ENCODE assay signal across 18 cellular contexts in the genomic region with DNA sequence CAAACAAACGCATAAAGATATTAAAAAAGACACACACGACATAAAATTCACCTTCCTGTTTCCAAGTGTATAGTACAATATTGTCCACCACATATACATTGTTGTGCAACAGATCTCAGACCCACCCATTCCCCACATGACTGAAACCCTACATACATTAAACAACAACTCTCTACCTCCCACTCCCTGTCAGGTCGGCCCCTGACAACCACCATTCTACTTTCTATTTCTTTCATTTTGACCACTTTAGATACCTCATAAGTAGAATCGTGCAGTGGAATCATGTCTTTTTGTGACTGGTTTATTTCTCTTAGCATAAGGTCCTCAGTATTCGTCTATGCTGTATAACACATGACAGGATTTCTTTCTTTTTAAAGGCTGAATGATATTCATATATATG.
DNase-seq lines count a peak whose midpoint lies in the region; ATAC-seq lines count a peak whose summit lies in the region.
"Had no signal": no experiment of that assay in that cellular context is flagged by ENCODE, and none has a peak within 500 bp of the region (broad histone marks: within the 10 kb centered on the region; RNA-seq: fewer than 3 reads in every experiment).

No MANE protein-coding gene starts in this region.

- intact Hi-C loops in activated CD4-positive, alpha-beta T cell treated with anti-CD3 and anti-CD28 coated beads for 36 hours (cut with DNase I, micrococcal nuclease) = no loop called here

- no peak overlapping the region for H3K4me3 ChIP-seq in Jurkat, Clone E6-1 (ENCODE audit: low read length)
- H3K4me3 ChIP-seq: A549 had no signal

- no peak overlapping the region for H3K4me3 Mint-ChIP-seq in activated CD4-positive, alpha-beta T cell treated with anti-CD3 and anti-CD28 coated beads for 36 hours
- no peak overlapping the region for H3K4me3 Mint-ChIP-seq in activated T-helper 17 cell treated with anti-CD3 and anti-CD28 coated beads, Interleukin-2, amount 50 U/mL, for 72 hours
- H3K4me3 Mint-ChIP-seq in stimulated activated effector memory CD8-positive, alpha-beta T cell treated with anti-CD3 and anti-CD28 coated beads, Interleukin-12 subunit alpha, Interleukin-12 subunit beta, amount 100 ng/mL, for 72 hours = no peak overlapping the region
- H3K4me3 Mint-ChIP-seq: CD4-positive, alpha-beta T cell; H9 had no signal

- peak; percentile 26 for ATAC-seq in activated CD4-positive, alpha-beta T cell treated with anti-CD3 and anti-CD28 coated beads for 36 hours
- peak; percentile 14 for ATAC-seq in activated T-helper 17 cell treated with anti-CD3 and anti-CD28 coated beads, Interleukin-2, amount 50 U/mL, for 72 hours (replicated peaks)
- peak; percentile 64 for ATAC-seq in stimulated activated effector memory CD8-positive, alpha-beta T cell treated with anti-CD3 and anti-CD28 coated beads, Interleukin-12 subunit alpha, Interleukin-12 subunit beta, amount 100 ng/mL, for 72 hours
- ATAC-seq: A549 had no signal

- CTCF ChIA-PET in activated CD4-positive, alpha-beta T cell treated with anti-CD3 and anti-CD28 coated beads for 36 hours (lab: Charles Lee) = interaction anchor here (1.0 kb wide), 1 partner anchor 9 kb away, joined by 3 read pairs; no protein-coding TSS in a partner anchor

- H3K9me3 Mint-ChIP-seq in activated CD4-positive, alpha-beta T cell treated with anti-CD3 and anti-CD28 coated beads for 36 hours (ENCODE audit: low read depth) = no peaks in the 10 kb centered on the region
- H3K9me3 Mint-ChIP-seq in activated T-helper 17 cell treated with anti-CD3 and anti-CD28 coated beads, Interleukin-2, amount 50 U/mL, for 72 hours = peaks cover 11% of the 10 kb centered on the region
- H3K9me3 Mint-ChIP-seq in stimulated activated effector memory CD8-positive, alpha-beta T cell treated with anti-CD3 and anti-CD28 coated beads, Interleukin-12 subunit alpha, Interleukin-12 subunit beta, amount 100 ng/mL, for 72 hours = no peaks in the 10 kb centered on the region
- H3K9me3 Mint-ChIP-seq: CD4-positive, alpha-beta T cell; H9 had no signal

- H3K27ac ChIP-seq in substantia nigra (ENCODE audit: low read depth, low read length, poor library complexity, severe bottlenecking) = no peak overlapping the region
- H3K27ac ChIP-seq: 22Rv1, A549, C4-2B had no signal

- no peaks in the 10 kb centered on the region for H3K27me3 Mint-ChIP-seq in activated CD4-positive, alpha-beta T cell treated with anti-CD3 and anti-CD28 coated beads for 36 hours
- H3K27me3 Mint-ChIP-seq in activated T-helper 17 cell treated with anti-CD3 and anti-CD28 coated beads, Interleukin-2, amount 50 U/mL, for 72 hours = no peaks in the 10 kb centered on the region
- H3K27me3 Mint-ChIP-seq: CD4-positive, alpha-beta T cell had no signal

- no peak for DNase-seq in activated CD4-positive, alpha-beta T cell treated with anti-CD3 and anti-CD28 coated beads for 36 hours
- DNase-seq in activated CD4-positive, alpha-beta T cell treated with anti-CD3 and anti-CD28 coated beads, Interleukin-2, amount 50 U/mL, for 48 hours = no peak
- DNase-seq in Jurkat, Clone E6-1 (ENCODE audit: low read depth, low spot score) = peak; percentile 7
- DNase-seq in stimulated activated effector memory CD8-positive, alpha-beta T cell treated with anti-CD3 and anti-CD28 coated beads, Interleukin-12 subunit alpha, Interleukin-12 subunit beta, amount 100 ng/mL, for 72 hours (ENCODE audit: low spot score in 2 of 2) = no peak
- DNase-seq in substantia nigra (lab: John Stamatoyannopoulos, UW) = no peak
- DNase-seq in activated CD4-positive, CD25-positive, alpha-beta regulatory T cell treated with anti-CD3 and anti-CD28 coated beads, Interleukin-2, amount 50 U/mL, for 72 hours = no peak
- DNase-seq: AML-193; Caco-2; CD4-positive, alpha-beta T cell; DMS153; DMS79; GF-D8; H9; IMR-90 had no signal

- POLR2A ChIA-PET in activated CD4-positive, alpha-beta T cell treated with anti-CD3 and anti-CD28 coated beads for 36 hours (lab: Charles Lee) = no interaction called here

- H3K36me3 Mint-ChIP-seq in activated CD4-positive, alpha-beta T cell treated with anti-CD3 and anti-CD28 coated beads for 36 hours (ENCODE audit: low read depth) = no peaks in the 10 kb centered on the region
- H3K36me3 Mint-ChIP-seq in activated T-helper 17 cell treated with anti-CD3 and anti-CD28 coated beads, Interleukin-2, amount 50 U/mL, for 72 hours (ENCODE audit: low read depth) = no peaks in the 10 kb centered on the region
- H3K36me3 Mint-ChIP-seq in stimulated activated effector memory CD8-positive, alpha-beta T cell treated with anti-CD3 and anti-CD28 coated beads, Interleukin-12 subunit alpha, Interleukin-12 subunit beta, amount 100 ng/mL, for 72 hours = no peaks in the 10 kb centered on the region

- peaks cover 7% of the 10 kb centered on the region for H3K4me1 Mint-ChIP-seq in activated CD4-positive, alpha-beta T cell treated with anti-CD3 and anti-CD28 coated beads for 36 hours
- peaks cover 11% of the 10 kb centered on the region for H3K4me1 Mint-ChIP-seq in activated T-helper 17 cell treated with anti-CD3 and anti-CD28 coated beads, Interleukin-2, amount 50 U/mL, for 72 hours
- peaks cover 26% of the 10 kb centered on the region for H3K4me1 Mint-ChIP-seq in stimulated activated effector memory CD8-positive, alpha-beta T cell treated with anti-CD3 and anti-CD28 coated beads, Interleukin-12 subunit alpha, Interleukin-12 subunit beta, amount 100 ng/mL, for 72 hours

- H3K27ac Mint-ChIP-seq in activated CD4-positive, alpha-beta T cell treated with anti-CD3 and anti-CD28 coated beads for 36 hours = no peak overlapping the region
- H3K27ac Mint-ChIP-seq in activated T-helper 17 cell treated with anti-CD3 and anti-CD28 coated beads, Interleukin-2, amount 50 U/mL, for 72 hours = no peak overlapping the region
- no peak overlapping the region for H3K27ac Mint-ChIP-seq in stimulated activated effector memory CD8-positive, alpha-beta T cell treated with anti-CD3 and anti-CD28 coated beads, Interleukin-12 subunit alpha, Interleukin-12 subunit beta, amount 100 ng/mL, for 72 hours
- H3K27ac Mint-ChIP-seq: CD4-positive, alpha-beta T cell; H9 had no signal

Comparison
In these comparisons a context has a peak if more than half of its experiments do, and no peak if none do; other contexts are left out.
1. ATAC-seq: peak in every context shown above with its lines; median percentile 64 in stimulated activated effector memory CD8-positive, alpha-beta T cell treated with anti-CD3 and anti-CD28 coated beads, Interleukin-12 subunit alpha, Interleukin-12 subunit beta, amount 100 ng/mL, for 72 hours; 26 in activated CD4-positive, alpha-beta T cell treated with anti-CD3 and anti-CD28 coated beads for 36 hours; 14 in activated T-helper 17 cell treated with anti-CD3 and anti-CD28 coated beads, Interleukin-2, amount 50 U/mL, for 72 hours.